1 cellular context compared by ENCODE assay signal in genomic region chr5:1801061-1801953, GRCh38.
TF ChIP-seq lines count a peak whose summit lies in the region.

Gene NDUFS6, plus strand, starts transcription at chr5:1801407. Its CDS starts 11 bp downstream, at chr5:1801418.

TF ChIP-seq in GM12878, 131 proteins besides CTCF, POLR2A, EP300 and RAD21 (continued from another document and continues in another):
- TF ChIP-seq, protein P1, sequence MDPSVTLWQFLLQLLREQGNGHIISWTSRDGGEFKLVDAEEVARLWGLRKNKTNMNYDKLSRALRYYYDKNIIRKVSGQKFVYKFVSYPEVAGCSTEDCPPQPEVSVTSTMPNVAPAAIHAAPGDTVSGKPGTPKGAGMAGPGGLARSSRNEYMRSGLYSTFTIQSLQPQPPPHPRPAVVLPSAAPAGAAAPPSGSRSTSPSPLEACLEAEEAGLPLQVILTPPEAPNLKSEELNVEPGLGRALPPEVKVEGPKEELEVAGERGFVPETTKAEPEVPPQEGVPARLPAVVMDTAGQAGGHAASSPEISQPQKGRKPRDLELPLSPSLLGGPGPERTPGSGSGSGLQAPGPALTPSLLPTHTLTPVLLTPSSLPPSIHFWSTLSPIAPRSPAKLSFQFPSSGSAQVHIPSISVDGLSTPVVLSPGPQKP (IDR thresholded peaks at IDR 0.05; ENCODE audit: low read depth, low read length), result no peak
- TF ChIP-seq CREB1 (IDR thresholded peaks at IDR 0.05; ENCODE audit: low read depth) (no peak), CUX1 (IDR thresholded peaks at IDR 0.05; ENCODE audit: insufficient replicate concordance, low read depth, low read length) (no peak), SIX5 (IDR thresholded peaks at IDR 0.05; ENCODE audit: low read depth, low read length, severe bottlenecking) (peak; percentile 36), KLF5 (IDR thresholded peaks at IDR 0.05; ENCODE audit: partially characterized antibody) (no peak), SMAD5 (IDR thresholded peaks at IDR 0.05; ENCODE audit: low read depth) (no peak), ASH2L (IDR thresholded peaks at IDR 0.05; ENCODE audit: borderline replicate concordance, low read depth) (peak; percentile 71; the same call in 1 of the 2 replicates), IRF3 (IDR thresholded peaks at IDR 0.05) (no peak), TARDBP (IDR thresholded peaks at IDR 0.05; ENCODE audit: borderline replicate concordance) (no peak), POU2F2 (IDR thresholded peaks at IDR 0.05; ENCODE audit: borderline replicate concordance, low read depth, low read length) (no peak), CREM (IDR thresholded peaks at IDR 0.05; ENCODE audit: low read depth) (peak; percentile 22; the same call in 1 of the 2 replicates), SREBF1 (IDR thresholded peaks at IDR 0.05; ENCODE audit: low read length) (no peak), EZH2 (IDR thresholded peaks at IDR 0.05; ENCODE audit: borderline replicate concordance, control insufficient read depth, low read depth, low read length) (no peak), YY1 (IDR thresholded peaks at IDR 0.05; ENCODE audit: low read depth, low read length) (peak; percentile 97), PML (IDR thresholded peaks at IDR 0.05; ENCODE audit: low read length) (no peak), EED (IDR thresholded peaks at IDR 0.05; ENCODE audit: low read depth) (no peak; the same call in 1 of the 2 replicates), SKIL (IDR thresholded peaks at IDR 0.05; ENCODE audit: low read depth, poor library complexity, severe bottlenecking) (no peak), NFIC (IDR thresholded peaks at IDR 0.05; ENCODE audit: low read depth, low read length) (no peak), ATF3 (IDR thresholded peaks at IDR 0.05; ENCODE audit: borderline replicate concordance, extremely low read depth, low read depth, low read length) (no peak), ZZZ3 (IDR thresholded peaks at IDR 0.05; ENCODE audit: control insufficient read depth, insufficient read length, low read depth) (no peak), PKNOX1 (IDR thresholded peaks at IDR 0.05) (peak; percentile 74), EGR1 (IDR thresholded peaks at IDR 0.05; ENCODE audit: borderline replicate concordance in 1 of 2, low read depth in 2 of 2, low read length in 2 of 2) (peak in 1 of 2 experiments; percentile 80; a peak in 1 of 3 replicates), ZNF24 (IDR thresholded peaks at IDR 0.05) (no peak), SMARCA5 (IDR thresholded peaks at IDR 0.05) (peak; percentile 71), E2F4 (IDR thresholded peaks at IDR 0.05; ENCODE audit: low read depth, low read length) (no peak), RCOR1 (conservative IDR thresholded peaks at IDR 0.05; ENCODE audit: low read depth, low read length) (no peak), ZBED1 (IDR thresholded peaks at IDR 0.05; ENCODE audit: borderline replicate concordance) (no peak), ZNF687 (IDR thresholded peaks at IDR 0.05) (peak; percentile 97)
- TF ChIP-seq, protein P2, sequence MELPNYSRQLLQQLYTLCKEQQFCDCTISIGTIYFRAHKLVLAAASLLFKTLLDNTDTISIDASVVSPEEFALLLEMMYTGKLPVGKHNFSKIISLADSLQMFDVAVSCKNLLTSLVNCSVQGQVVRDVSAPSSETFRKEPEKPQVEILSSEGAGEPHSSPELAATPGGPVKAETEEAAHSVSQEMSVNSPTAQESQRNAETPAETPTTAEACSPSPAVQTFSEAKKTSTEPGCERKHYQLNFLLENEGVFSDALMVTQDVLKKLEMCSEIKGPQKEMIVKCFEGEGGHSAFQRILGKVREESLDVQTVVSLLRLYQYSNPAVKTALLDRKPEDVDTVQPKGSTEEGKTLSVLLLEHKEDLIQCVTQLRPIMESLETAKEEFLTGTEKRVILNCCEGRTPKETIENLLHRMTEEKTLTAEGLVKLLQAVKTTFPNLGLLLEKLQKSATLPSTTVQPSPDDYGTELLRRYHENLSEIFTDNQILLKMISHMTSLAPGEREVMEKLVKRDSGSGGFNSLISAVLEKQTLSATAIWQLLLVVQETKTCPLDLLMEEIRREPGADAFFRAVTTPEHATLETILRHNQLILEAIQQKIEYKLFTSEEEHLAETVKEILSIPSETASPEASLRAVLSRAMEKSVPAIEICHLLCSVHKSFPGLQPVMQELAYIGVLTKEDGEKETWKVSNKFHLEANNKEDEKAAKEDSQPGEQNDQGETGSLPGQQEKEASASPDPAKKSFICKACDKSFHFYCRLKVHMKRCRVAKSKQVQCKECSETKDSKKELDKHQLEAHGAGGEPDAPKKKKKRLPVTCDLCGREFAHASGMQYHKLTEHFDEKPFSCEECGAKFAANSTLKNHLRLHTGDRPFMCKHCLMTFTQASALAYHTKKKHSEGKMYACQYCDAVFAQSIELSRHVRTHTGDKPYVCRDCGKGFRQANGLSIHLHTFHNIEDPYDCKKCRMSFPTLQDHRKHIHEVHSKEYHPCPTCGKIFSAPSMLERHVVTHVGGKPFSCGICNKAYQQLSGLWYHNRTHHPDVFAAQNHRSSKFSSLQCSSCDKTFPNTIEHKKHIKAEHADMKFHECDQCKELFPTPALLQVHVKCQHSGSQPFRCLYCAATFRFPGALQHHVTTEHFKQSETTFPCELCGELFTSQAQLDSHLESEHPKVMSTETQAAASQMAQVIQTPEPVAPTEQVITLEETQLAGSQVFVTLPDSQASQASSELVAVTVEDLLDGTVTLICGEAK (IDR thresholded peaks at IDR 0.05; ENCODE audit: borderline replicate concordance), result no peak
- TF ChIP-seq, protein P3, sequence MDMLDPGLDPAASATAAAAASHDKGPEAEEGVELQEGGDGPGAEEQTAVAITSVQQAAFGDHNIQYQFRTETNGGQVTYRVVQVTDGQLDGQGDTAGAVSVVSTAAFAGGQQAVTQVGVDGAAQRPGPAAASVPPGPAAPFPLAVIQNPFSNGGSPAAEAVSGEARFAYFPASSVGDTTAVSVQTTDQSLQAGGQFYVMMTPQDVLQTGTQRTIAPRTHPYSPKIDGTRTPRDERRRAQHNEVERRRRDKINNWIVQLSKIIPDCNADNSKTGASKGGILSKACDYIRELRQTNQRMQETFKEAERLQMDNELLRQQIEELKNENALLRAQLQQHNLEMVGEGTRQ (IDR thresholded peaks at IDR 0.05; ENCODE audit: borderline replicate concordance, low read depth, low read length), result no peak
- TF ChIP-seq, protein P4, sequence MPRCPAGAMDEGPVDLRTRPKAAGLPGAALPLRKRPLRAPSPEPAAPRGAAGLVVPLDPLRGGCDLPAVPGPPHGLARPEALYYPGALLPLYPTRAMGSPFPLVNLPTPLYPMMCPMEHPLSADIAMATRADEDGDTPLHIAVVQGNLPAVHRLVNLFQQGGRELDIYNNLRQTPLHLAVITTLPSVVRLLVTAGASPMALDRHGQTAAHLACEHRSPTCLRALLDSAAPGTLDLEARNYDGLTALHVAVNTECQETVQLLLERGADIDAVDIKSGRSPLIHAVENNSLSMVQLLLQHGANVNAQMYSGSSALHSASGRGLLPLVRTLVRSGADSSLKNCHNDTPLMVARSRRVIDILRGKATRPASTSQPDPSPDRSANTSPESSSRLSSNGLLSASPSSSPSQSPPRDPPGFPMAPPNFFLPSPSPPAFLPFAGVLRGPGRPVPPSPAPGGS (IDR thresholded peaks at IDR 0.05; ENCODE audit: borderline replicate concordance, insufficient read depth, low read depth, low read length, poor library complexity, severe bottlenecking), result peak; percentile 10
